Comparison of ENCODE assay signal across 15 cellular contexts in the genomic region with DNA sequence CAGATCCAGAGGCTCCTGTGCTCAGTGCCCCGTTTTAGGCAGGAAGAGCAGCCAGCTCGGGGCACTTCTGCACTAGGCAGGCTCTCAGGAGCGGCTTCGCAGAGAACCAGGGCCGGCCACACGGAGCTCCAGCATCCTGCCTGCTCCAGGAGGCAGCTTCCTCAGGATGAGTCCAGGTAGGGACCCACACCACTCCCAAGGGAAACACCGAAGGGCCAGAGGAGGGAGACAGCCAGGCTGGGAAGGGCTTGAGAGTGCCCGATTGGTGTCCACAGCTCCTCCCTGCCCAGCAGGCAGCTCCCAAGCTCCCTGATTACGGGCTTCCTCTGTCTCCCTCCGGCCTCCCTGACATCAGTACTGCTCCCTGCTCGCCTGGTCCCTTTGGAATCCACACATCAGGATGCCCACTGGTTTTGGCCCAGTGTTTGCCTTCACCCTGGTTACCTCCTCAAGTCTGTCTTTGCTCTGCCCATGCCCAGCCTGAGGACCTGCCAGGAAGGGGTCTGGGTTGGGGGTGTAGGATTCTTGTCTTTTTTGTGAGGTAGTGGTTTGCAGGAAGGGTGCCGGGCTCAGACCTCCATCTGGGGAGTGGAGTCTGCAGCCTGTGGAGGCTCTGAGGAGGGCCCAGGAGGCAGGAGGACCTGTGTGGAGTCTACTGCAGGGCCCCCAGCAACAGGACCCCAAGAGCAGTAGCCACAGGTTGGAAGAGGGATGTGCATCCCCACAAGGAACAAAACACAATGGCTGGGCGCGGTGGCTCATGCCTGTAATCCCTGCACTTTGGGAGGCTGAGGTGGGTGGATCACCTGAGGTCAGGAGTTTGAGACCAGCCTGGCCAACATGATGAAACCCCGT. TPM values are rescaled to one million over a fixed set of nuclear protein-coding genes. Genes with fewer than 3 reads are reported as not detected.
DNase-seq lines count a peak whose midpoint lies in the region; ATAC-seq lines count a peak whose summit lies in the region.
"Had no signal": no experiment of that assay in that cellular context is flagged by ENCODE, and none has a peak within 500 bp of the region (broad histone marks: within the 10 kb centered on the region; RNA-seq: fewer than 3 reads in every experiment).

No MANE protein-coding gene starts in this region.

- peak overlapping the region in 1 of 2 experiments; percentile 75 for H3K14ac ChIP-seq in mesenchymal stem cell (ENCODE audit: low read length in 2 of 2)

- peak overlapping the region; percentile 47 for H4K8ac ChIP-seq in mesenchymal stem cell (ENCODE audit: low read length)

- H2BK120ac ChIP-seq in mesenchymal stem cell (ENCODE audit: low read depth, low read length) = peak overlapping the region; percentile 51

- H3K9me3 ChIP-seq in adipocyte (ENCODE audit: control insufficient read depth, low read length) = no peaks in the 10 kb centered on the region
- no peaks in the 10 kb centered on the region for H3K9me3 ChIP-seq in mesenchymal stem cell (ENCODE audit: control insufficient read depth, low read length)
- H3K9me3 ChIP-seq: BLaER1, sigmoid colon had no signal

- H3K23ac ChIP-seq in mesenchymal stem cell (ENCODE audit: low read length in 2 of 2) = peak overlapping the region in 1 of 2 experiments; percentile 1

- H3K9ac ChIP-seq in adipocyte (ENCODE audit: low read length) = peak overlapping the region; percentile 27
- H3K9ac ChIP-seq in mesenchymal stem cell (ENCODE audit: low read length) = no peak overlapping the region
- H3K9ac ChIP-seq: BLaER1 had no signal

- peaks cover 41% of the 10 kb centered on the region for H3K4me1 ChIP-seq in adipocyte (ENCODE audit: control insufficient read depth, insufficient read depth, low read length)
- peaks cover 45% of the 10 kb centered on the region for H3K4me1 ChIP-seq in mesenchymal stem cell (ENCODE audit: control insufficient read depth, insufficient read depth, low read depth, low read length)

- peak overlapping the region; percentile 55 for H2AFZ ChIP-seq in mesenchymal stem cell (ENCODE audit: low read depth, low read length)

- DNase-seq in A172 (ENCODE audit: low spot score) (peak; percentile 35), H7 (peak; percentile 54), adipocyte (ENCODE audit: low read depth) (no peak), mesenchymal stem cell (no peak), DMS153 (lab: John Stamatoyannopoulos, UW) (no peak)
- DNase-seq: activated naive CD4-positive, alpha-beta T cell treated with anti-CD3 and anti-CD28 coated beads, Interleukin-2, amount 50 U/mL, for 16 hours; KBM-7; NCI-H1092 treated with DMSO at 0.1 percent for 48 hours; NCI-H2171; sigmoid colon had no signal

- peak overlapping the region; percentile 59 for H2BK5ac ChIP-seq in mesenchymal stem cell (ENCODE audit: low read depth, low read length, poor library complexity, severe bottlenecking)

- H2BK15ac ChIP-seq in mesenchymal stem cell (ENCODE audit: low read depth, poor library complexity, severe bottlenecking) = peak overlapping the region; percentile 87

- peak overlapping the region; percentile 34 to 95 for H2BK12ac ChIP-seq in mesenchymal stem cell (ENCODE audit: low read length in 2 of 2)

- H4K91ac ChIP-seq in mesenchymal stem cell (ENCODE audit: low read length) = peak overlapping the region; percentile 88

- H3K4me2 ChIP-seq in mesenchymal stem cell (ENCODE audit: low read length, poor library complexity, severe bottlenecking) = no peak overlapping the region
- H3K4me2 ChIP-seq: BLaER1 had no signal

- H3K27ac ChIP-seq in mesenchymal stem cell (ENCODE audit: low read length, poor library complexity, severe bottlenecking) = peak overlapping the region; percentile 57
- H3K27ac ChIP-seq: BLaER1, SK-N-MC had no signal

- peaks cover 4% of the 10 kb centered on the region for H3K79me1 ChIP-seq in mesenchymal stem cell (replicated peaks; ENCODE audit: low read length, poor library complexity, severe bottlenecking)

- ATAC-seq in HG02970 (IDR thresholded peaks at IDR 0.05; ENCODE audit: low FRiP score, unreplicated experiment) = no peak
- no peak for ATAC-seq in GM21737 (IDR thresholded peaks at IDR 0.05; ENCODE audit: unreplicated experiment)
- ATAC-seq in GM21786 (IDR thresholded peaks at IDR 0.05; ENCODE audit: unreplicated experiment) = no peak

- peak overlapping the region; percentile 40 to 88 for H3K18ac ChIP-seq in mesenchymal stem cell (ENCODE audit: low read depth in 1 of 2, low read length in 2 of 2)

- H2AK5ac ChIP-seq in mesenchymal stem cell (ENCODE audit: low read length, severe bottlenecking) = peak overlapping the region; percentile 99

- H3K4ac ChIP-seq in mesenchymal stem cell (ENCODE audit: low read depth in 1 of 2, low read length in 2 of 2) = peak overlapping the region; percentile 29 to 96

- no peak overlapping the region for H3K4me3 ChIP-seq in H7 (ENCODE audit: insufficient read depth, low read depth, low read length)
- H3K4me3 ChIP-seq in adipocyte (ENCODE audit: low read length) = no peak overlapping the region
- no peak overlapping the region for H3K4me3 ChIP-seq in mesenchymal stem cell (ENCODE audit: insufficient read depth in 1 of 2, low read depth in 1 of 2, low read length in 2 of 2)
- H3K4me3 ChIP-seq: BLaER1, sigmoid colon, SK-N-MC had no signal

- H3K27me3 ChIP-seq in H7 (ENCODE audit: control insufficient read depth, insufficient read depth, low read length) (no peaks in the 10 kb centered on the region), adipocyte (replicated peaks; ENCODE audit: control insufficient read depth, insufficient read depth, low read length) (no peaks in the 10 kb centered on the region), mesenchymal stem cell (ENCODE audit: control insufficient read depth in 1 of 2, insufficient read depth in 1 of 2, low read length in 2 of 2) (no peaks in the 10 kb centered on the region)
- H3K27me3 ChIP-seq: BLaER1, sigmoid colon had no signal

- H3K36me3 ChIP-seq in H7 (replicated peaks; ENCODE audit: control insufficient read depth, insufficient read depth, low read length) (no peaks in the 10 kb centered on the region), adipocyte (ENCODE audit: control insufficient read depth, insufficient read depth, low read length, severe bottlenecking) (no peaks in the 10 kb centered on the region), mesenchymal stem cell (ENCODE audit: control insufficient read depth in 1 of 2, insufficient read depth in 2 of 2, low read depth in 1 of 2, low read length in 2 of 2) (no peaks in the 10 kb centered on the region)
- H3K36me3 ChIP-seq: BLaER1, sigmoid colon had no signal

- WGBS in mesenchymal stem cell = 78% methylated on average over 15 of the region's 15 CpGs

RNA-seq across cellular contexts. Expression of gene PYGB, which starts 11.2 kb away (rescaled TPM):
- total RNA-seq in A172 (2014; rRNA removed; shearing (Covaris generic)) = 91.8 and 118 TPM in 2 replicates
- total RNA-seq in H7 (2014; rRNA removed; shearing (Covaris generic)) = 52.0 and 57.1 TPM in 2 replicates
- polyA plus RNA-seq in mesenchymal stem cell (2013, experiment 1 of 2) = 50.3 TPM
- polyA plus RNA-seq in mesenchymal stem cell (2013, experiment 2 of 2) = 48.3 TPM

RNA-seq across cellular contexts. Expression of gene ENTPD6, which starts 41.2 kb away (rescaled TPM):
- 62.4 and 69.7 TPM in 2 replicates for total RNA-seq in A172 (2014; rRNA removed; shearing (Covaris generic))
- total RNA-seq in H7 (2014; rRNA removed; shearing (Covaris generic)) = 45.4 and 51.2 TPM in 2 replicates
- polyA plus RNA-seq in mesenchymal stem cell (2013, experiment 1 of 2) = 29.8 TPM
- polyA plus RNA-seq in mesenchymal stem cell (2013, experiment 2 of 2) = 27.3 TPM

Comparison
In these comparisons a context has a peak if more than half of its experiments do, and no peak if none do; other contexts are left out.
1. DNase-seq: peak in A172 (single experiment) and H7 (single experiment); none in adipocyte (single experiment), mesenchymal stem cell (single experiment) and DMS153 (single experiment).